Comparison of ENCODE assay signal across 1 cellular context in genomic region chr2:188466761-188467160, GRCh38.
TF ChIP-seq lines count a peak whose summit lies in the region.

No MANE protein-coding gene starts in this region.

TF ChIP-seq in GM23338, 12 proteins besides CTCF, POLR2A, EP300 and RAD21 (continued from another document):
- TF ChIP-seq ZNF462 (CRISPR knock-in tag; IDR thresholded peaks at IDR 0.05): no peak
- TF ChIP-seq JUNB (IDR thresholded peaks at IDR 0.05; ENCODE audit: unreplicated experiment): no peak
- no peak for TF ChIP-seq STAT1 (IDR thresholded peaks at IDR 0.05; ENCODE audit: unreplicated experiment)
- no peak for TF ChIP-seq NANOG (IDR thresholded peaks at IDR 0.05; ENCODE audit: borderline replicate concordance)
